ENCODE assay signal across 16 cellular contexts in genomic region chr7:75884401-75884800, GRCh38. TPM values are rescaled to one million over a fixed set of nuclear protein-coding genes. Genes with fewer than 3 reads are reported as not detected.
DNase-seq lines count a peak whose midpoint lies in the region; TF ChIP-seq lines count a peak whose summit lies in the region.
"Had no signal": no experiment of that assay in that cellular context is flagged by ENCODE, and none has a peak within 500 bp of the region (broad histone marks: within the 10 kb centered on the region; RNA-seq: fewer than 3 reads in every experiment).

No MANE protein-coding gene starts in this region.

- peaks cover 8 to 22% of the 10 kb centered on the region in 2 donors for H3K4me1 ChIP-seq in thyroid gland

- no peak overlapping the region for H3K4me3 ChIP-seq in thyroid gland (replicated peaks in 1 of 3)
- H3K4me3 ChIP-seq: K562, MG63, PC-9 had no signal

- peak overlapping the region in 3 of 5 experiments; percentile 32 to 74 (median 41) for H3K27ac Mint-ChIP-seq in brain

- H3K36me3 ChIP-seq in thyroid gland = peaks cover 36 to 50% of the 10 kb centered on the region in 2 donors

- peaks cover 5% of the 10 kb centered on the region for H3K27me3 Mint-ChIP-seq in brain

- WGBS in thyroid gland, 2 donors = 88 to 95% methylated on average over 2 of the region's 2 CpGs

- no peaks in the 10 kb centered on the region for H3K9me3 ChIP-seq in thyroid gland
- H3K9me3 ChIP-seq: MG63 had no signal

- peaks cover 80% of the 10 kb centered on the region for H3K36me3 Mint-ChIP-seq in brain

- intact Hi-C loops in thyroid gland (cut with DNase I) = loop anchor here (5.0 kb wide), 1 partner anchor 108 kb away; the partner anchor contains the start of gene TMEM120A

- H3K4me3 Mint-ChIP-seq in brain = no peak overlapping the region

- H3K27ac ChIP-seq in thyroid gland = peak overlapping the region; percentile 25 to 60 (median 41)
- H3K27ac ChIP-seq: PC-9 had no signal

- peak; percentile 95 for DNase-seq in DMS 273 (lab: John Stamatoyannopoulos, UW; ENCODE audit: unreplicated experiment)
- peak; percentile 79 for DNase-seq in NCI-H2171 (lab: John Stamatoyannopoulos, UW)
- DNase-seq in thyroid gland = no peak
- DNase-seq in HEK293T (ENCODE audit: extremely low spot score) = no peak
- no peak for DNase-seq in NCI-H526 (lab: John Stamatoyannopoulos, UW)
- DNase-seq in mesenteric fat pad (ENCODE audit: low spot score) = no peak
- DNase-seq: DND-41, H7, MG63, NCI-H1417 treated with DMSO at 0.1 percent for 48 hours, NCI-H1930, NCI-H69, PC-9, RPMI8226 had no signal

- POLR2A ChIA-PET in HEK293T (lab: Yijun Ruan, JAX) = interaction anchor here (2.4 kb wide), 1 partner anchor 31 kb away, joined by 7 read pairs; the partner anchor contains the start of gene POR

- no peaks in the 10 kb centered on the region for H3K9me3 Mint-ChIP-seq in brain

- CTCF ChIA-PET in HEK293T (lab: Yijun Ruan, JAX) = no interaction called here

- H3K4me1 Mint-ChIP-seq in brain = peaks cover 38% of the 10 kb centered on the region

- TF ChIP-seq POLR2A in thyroid gland (IDR thresholded peaks at IDR 0.05) = no peak

- no peaks in the 10 kb centered on the region for H3K27me3 ChIP-seq in thyroid gland
- H3K27me3 ChIP-seq: MG63 had no signal

- no peak for TF ChIP-seq CTCF in brain (conservative IDR thresholded peaks at IDR 0.05)
- no peak for TF ChIP-seq CTCF in thyroid gland (IDR thresholded peaks at IDR 0.05)

TF ChIP-seq in HEK293T, 16 proteins besides CTCF, POLR2A, EP300 and RAD21:
- TF ChIP-seq SUZ12 (IDR thresholded peaks at IDR 0.05) = no peak
- no peak for TF ChIP-seq SP1 (IDR thresholded peaks at IDR 0.05)
- TF ChIP-seq PKNOX1 (IDR thresholded peaks at IDR 0.05) = no peak
- TF ChIP-seq BHLHE40 (IDR thresholded peaks at IDR 0.05; ENCODE audit: borderline replicate concordance) = no peak

RNA-seq across cellular contexts. Expression of gene RHBDD2, which starts 5.6 kb away (rescaled TPM):
- 367 TPM for polyA plus RNA-seq in brain (ENCODE audit: insufficient read depth, low read depth, low replicate concordance)
- total RNA-seq in thyroid gland (100 to 1,000 TPM in 3 of 4 donors, 10 to 100 TPM in 1; 68.9 to 170 (median 129) TPM), mesenteric fat pad (78.3 TPM)

RNA-seq across cellular contexts. Expression of gene POR, which starts 30.6 kb away (rescaled TPM):
- polyA plus RNA-seq in brain (ENCODE audit: insufficient read depth, low read depth, low replicate concordance) = 109 TPM
- total RNA-seq in thyroid gland (100 to 1,000 TPM; 141 to 341 (median 285) TPM), mesenteric fat pad (507 TPM)

Comparison
In these comparisons a context has a peak if more than half of its experiments do, and no peak if none do; other contexts are left out.
1. DNase-seq: peak in DMS 273 (single experiment) and NCI-H2171 (single experiment); none in thyroid gland (0 of 2), HEK293T (single experiment), NCI-H526 (0 of 2) and mesenteric fat pad (single experiment).